ENCODE assay signal across 8 cellular contexts in the genomic region with DNA sequence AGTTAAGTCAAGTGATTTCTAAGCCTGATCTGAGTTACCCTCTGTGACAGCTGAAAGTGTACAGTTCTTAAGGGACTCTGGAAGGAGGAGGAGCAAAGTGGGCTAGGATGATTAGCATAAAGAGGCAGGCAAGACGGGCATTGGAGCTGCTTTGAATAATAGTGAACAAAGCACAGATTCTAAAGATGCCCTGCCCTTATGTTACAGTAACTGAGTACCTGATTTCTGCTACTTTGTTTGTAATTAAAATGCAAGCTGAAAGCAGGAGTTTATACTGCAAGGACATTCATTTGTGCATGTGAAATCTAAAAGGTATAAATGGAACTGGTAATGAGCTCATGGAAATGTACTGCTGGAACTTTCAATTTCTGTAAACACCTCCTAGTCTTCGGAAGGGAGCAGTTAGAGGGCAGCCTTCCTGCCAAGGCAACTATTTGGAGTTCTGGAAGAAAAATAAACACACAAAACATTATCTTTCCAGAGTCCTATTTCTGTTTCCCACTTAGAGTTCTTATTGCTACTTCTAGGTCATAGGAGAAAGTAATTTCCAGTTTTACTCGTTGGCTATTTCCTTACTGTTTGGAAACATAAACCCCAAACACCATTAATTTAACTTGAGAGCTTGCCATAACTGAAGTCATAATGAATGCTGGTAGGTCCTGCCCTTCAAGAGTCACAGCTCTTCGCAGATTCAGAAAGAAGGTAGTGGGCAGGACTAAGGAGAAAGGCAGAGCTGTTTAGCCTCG. TPM values are rescaled to one million over a fixed set of nuclear protein-coding genes. Genes with fewer than 3 reads are reported as not detected.
DNase-seq lines count a peak whose midpoint lies in the region; ATAC-seq and TF ChIP-seq lines count a peak whose summit lies in the region.

A gene with protein sequence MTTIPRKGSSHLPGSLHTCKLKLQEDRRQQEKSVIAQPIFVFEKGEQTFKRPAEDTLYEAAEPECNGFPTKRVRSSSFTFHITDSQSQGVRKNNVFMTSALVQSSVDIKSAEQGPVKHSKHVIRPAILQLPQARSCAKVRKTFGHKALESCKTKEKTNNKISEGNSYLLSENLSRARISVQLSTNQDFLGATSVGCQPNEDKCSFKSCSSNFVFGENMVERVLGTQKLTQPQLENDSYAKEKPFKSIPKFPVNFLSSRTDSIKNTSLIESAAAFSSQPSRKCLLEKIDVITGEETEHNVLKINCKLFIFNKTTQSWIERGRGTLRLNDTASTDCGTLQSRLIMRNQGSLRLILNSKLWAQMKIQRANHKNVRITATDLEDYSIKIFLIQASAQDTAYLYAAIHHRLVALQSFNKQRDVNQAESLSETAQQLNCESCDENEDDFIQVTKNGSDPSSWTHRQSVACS (minus strand): TSS at position 45 of the 746 bp plus-strand sequence. CDS start 486 bp downstream, outside the sequence.

- H3K27me3 ChIP-seq in vagina (no peaks in the 10 kb centered on the region), BE2C (no peaks in the 10 kb centered on the region)

- H3K4me3 ChIP-seq in LNCaP clone FGC (ENCODE audit: low read depth, low read length) (peak within 1 kb of the TSS; percentile 42), vagina (peak within 1 kb of the TSS; percentile 30 to 31), BE2C (ENCODE audit: low read depth, low read length) (no peak within 1 kb of the TSS)

- H3K36me3 ChIP-seq in vagina (no peaks in the 10 kb centered on the region), BE2C (no peaks in the 10 kb centered on the region)

- H3K9me3 ChIP-seq in vagina: no peaks in the 10 kb centered on the region
- H3K9me3 ChIP-seq in BE2C: no peaks in the 10 kb centered on the region

- no peaks in the 10 kb centered on the region for H3K9me3 Mint-ChIP-seq in mesothelial cell of epicardium

- intact Hi-C loops in vagina (cut with DNase I): loop anchor here (5.0 kb wide), 1 partner anchor 60 kb away; a partner anchor contains a TSS

- TF ChIP-seq POLR2A in vagina (IDR thresholded peaks at IDR 0.05): no peak

- H3K4me1 ChIP-seq in vagina: peaks cover 23% of the 10 kb centered on the region
- no peaks in the 10 kb centered on the region for H3K4me1 ChIP-seq in BE2C

- peak within 1 kb of the TSS; percentile 83 for H3K27ac Mint-ChIP-seq in mesothelial cell of epicardium

- H3K27me3 Mint-ChIP-seq in mesothelial cell of epicardium (ENCODE audit: low read depth): no peaks in the 10 kb centered on the region

- H3K27ac ChIP-seq in caudate nucleus (ENCODE audit: low read depth, low read length) (peak within 1 kb of the TSS; percentile 80), vagina (peak within 1 kb of the TSS; percentile 81)

- DNase-seq in EL: peak; percentile 23
- DNase-seq in LNCaP clone FGC (ENCODE audit: low read depth): peak; percentile 78
- DNase-seq in caudate nucleus (lab: John Stamatoyannopoulos, UW): peak in 2 of 61 donors; percentile 4 to 10
- DNase-seq in mesothelial cell of epicardium (ENCODE audit: low spot score in 2 of 2, unreplicated experiment in 2 of 2): no peak
- DNase-seq in vagina (ENCODE audit: extremely low spot score in 2 of 2): no peak
- no peak for DNase-seq in cerebellar nuclear complex (lab: John Stamatoyannopoulos, UW)
- DNase-seq in BE2C: no peak

- peak within 1 kb of the TSS; percentile 23 for H3K4me3 Mint-ChIP-seq in mesothelial cell of epicardium

- no peaks in the 10 kb centered on the region for H3K36me3 Mint-ChIP-seq in mesothelial cell of epicardium

- H3K4me1 Mint-ChIP-seq in mesothelial cell of epicardium: peaks cover 26% of the 10 kb centered on the region

- ATAC-seq in HG02870 (IDR thresholded peaks at IDR 0.05; ENCODE audit: unreplicated experiment): no peak

- no peak for TF ChIP-seq CTCF in LNCaP clone FGC (IDR thresholded peaks at IDR 0.05; ENCODE audit: control insufficient read depth, extremely low read depth, insufficient read depth)
- TF ChIP-seq CTCF in mesothelial cell of epicardium (IDR thresholded peaks at IDR 0.05; ENCODE audit: unreplicated experiment): no peak
- TF ChIP-seq CTCF in vagina (IDR thresholded peaks at IDR 0.05): no peak
- TF ChIP-seq CTCF in BE2C (IDR thresholded peaks at IDR 0.05; ENCODE audit: low read depth, low read length): no peak

RNA-seq across cellular contexts. Expression of the gene that starts here (rescaled TPM):
- total RNA-seq in mesothelial cell of epicardium (0.47 to 1.0 TPM (median 0.52 TPM) in 3 replicates), vagina (3.2 TPM)
- not detected for polyA plus RNA-seq in BE2C (2012; ENCODE audit: insufficient read depth, insufficient read length, low read depth)

Comparison
In these comparisons a context has a peak if more than half of its experiments do, and no peak if none do; other contexts are left out.
1. DNase-seq: peak in EL (single experiment) and LNCaP clone FGC (single experiment); none in mesothelial cell of epicardium (0 of 2), vagina (0 of 2), cerebellar nuclear complex (0 of 2) and BE2C (single experiment).